Comparison of ENCODE assay signal across 8 cellular contexts in genomic region chr7:25093268-25093802, GRCh38. TPM values are rescaled to one million over a fixed set of nuclear protein-coding genes. Genes with fewer than 3 reads are reported as not detected.
A peak's percentile ranks its signal among the peaks of the same experiment; 100 is the strongest.
DNase-seq lines count a peak whose midpoint lies in the region; ATAC-seq and TF ChIP-seq lines count a peak whose summit lies in the region.

No MANE protein-coding gene starts in this region.

- TF ChIP-seq CTCF in adrenal gland (IDR thresholded peaks at IDR 0.05) (peak; percentile 17 to 65 (median 47)), hepatocyte (IDR thresholded peaks at IDR 0.05; ENCODE audit: poor library complexity) (peak; percentile 73), smooth muscle cell (IDR thresholded peaks at IDR 0.05; ENCODE audit: borderline replicate concordance, insufficient read depth, poor library complexity, severe bottlenecking) (peak; percentile 89)

- H3K36me3 Mint-ChIP-seq in T-helper 17 cell (ENCODE audit: low read depth): peaks cover 2% of the 10 kb centered on the region

- no peak overlapping the region for H2AFZ ChIP-seq in hepatocyte
- no peak overlapping the region for H2AFZ ChIP-seq in smooth muscle cell (ENCODE audit: low read depth)

- WGBS in adrenal gland, 4 donors: 23 to 51% (median 47%) methylated on average over 3 of the region's 3 CpGs
- WGBS in hepatocyte (ENCODE audit: low lambda C conversion rate, missing lambda C conversion rate): 55% methylated on average over 3 of the region's 3 CpGs
- WGBS in smooth muscle cell (ENCODE audit: low lambda C conversion rate): 59% methylated on average over 3 of the region's 3 CpGs

- no peaks in the 10 kb centered on the region for H3K9me2 ChIP-seq in hepatocyte (replicated peaks; ENCODE audit: insufficient read depth)

- no peak for TF ChIP-seq POLR2A in adrenal gland (IDR thresholded peaks at IDR 0.05)

- H4K20me1 ChIP-seq in hepatocyte (ENCODE audit: insufficient read depth, poor library complexity, severe bottlenecking) (no peaks in the 10 kb centered on the region), smooth muscle cell (ENCODE audit: low read depth) (no peaks in the 10 kb centered on the region)

- H3K27me3 Mint-ChIP-seq in T-helper 17 cell: no peaks in the 10 kb centered on the region

- H3K4me2 ChIP-seq in hepatocyte (no peak overlapping the region), smooth muscle cell (no peak overlapping the region)

- intact Hi-C loops in adrenal gland (cut with DNase I): no loop called here

- no peak overlapping the region for H3K9ac ChIP-seq in smooth muscle cell (ENCODE audit: low read depth)

- peak; percentile 34 for DNase-seq in GDM1 (lab: John Stamatoyannopoulos, UW)
- DNase-seq in H7: peak; percentile 82
- DNase-seq in NCI-H1048 (lab: John Stamatoyannopoulos, UW): peak; percentile 50
- DNase-seq in T-helper 17 cell: peak; percentile 53 to 74 (median 57)
- peak; percentile 55 to 80 (median 62) for DNase-seq in adrenal gland
- peak; percentile 85 for DNase-seq in hepatocyte (ENCODE audit: low spot score)
- DNase-seq in smooth muscle cell (lab: John Stamatoyannopoulos, UW; ENCODE audit: unreplicated experiment): peak; percentile 37

- H3K27ac ChIP-seq in adrenal gland (no peak overlapping the region), hepatocyte (no peak overlapping the region), smooth muscle cell (ENCODE audit: low read depth) (no peak overlapping the region)

- no peaks in the 10 kb centered on the region for H3K9me3 ChIP-seq in T-helper 17 cell (ENCODE audit: control insufficient read depth, low read length, poor library complexity, severe bottlenecking)
- no peaks in the 10 kb centered on the region for H3K9me3 ChIP-seq in adrenal gland (replicated peaks in 1 of 3)
- H3K9me3 ChIP-seq in hepatocyte (ENCODE audit: low read depth): no peaks in the 10 kb centered on the region
- no peaks in the 10 kb centered on the region for H3K9me3 ChIP-seq in smooth muscle cell (replicated peaks; ENCODE audit: low read depth)

- H3F3A ChIP-seq in smooth muscle cell (ENCODE audit: low read depth): no peaks in the 10 kb centered on the region

- no peaks in the 10 kb centered on the region for H3K79me2 ChIP-seq in hepatocyte
- H3K79me2 ChIP-seq in smooth muscle cell (ENCODE audit: low read depth): no peaks in the 10 kb centered on the region

- no peak overlapping the region for H3K4me3 ChIP-seq in H7 (ENCODE audit: insufficient read depth, low read depth, low read length)
- H3K4me3 ChIP-seq in adrenal gland: no peak overlapping the region
- no peak overlapping the region for H3K4me3 ChIP-seq in hepatocyte
- no peak overlapping the region for H3K4me3 ChIP-seq in smooth muscle cell

- no peaks in the 10 kb centered on the region for H3K36me3 ChIP-seq in H7 (replicated peaks; ENCODE audit: control insufficient read depth, insufficient read depth, low read length)
- no peaks in the 10 kb centered on the region for H3K36me3 ChIP-seq in adrenal gland (replicated peaks in 1 of 2)
- no peaks in the 10 kb centered on the region for H3K36me3 ChIP-seq in hepatocyte (replicated peaks; ENCODE audit: insufficient read depth, low read depth)
- no peaks in the 10 kb centered on the region for H3K36me3 ChIP-seq in smooth muscle cell (ENCODE audit: low read depth)

- H3K27ac Mint-ChIP-seq in T-helper 17 cell: no peak overlapping the region

- ATAC-seq in T-helper 17 cell: peak; percentile 90
- no peak for ATAC-seq in GM18907 (IDR thresholded peaks at IDR 0.05; ENCODE audit: unreplicated experiment)

- H3K27me3 ChIP-seq in H7 (ENCODE audit: control insufficient read depth, insufficient read depth, low read length) (no peaks in the 10 kb centered on the region), adrenal gland (no peaks in the 10 kb centered on the region), hepatocyte (no peaks in the 10 kb centered on the region), smooth muscle cell (ENCODE audit: low read depth) (no peaks in the 10 kb centered on the region)

- no peak overlapping the region for H3K4me3 Mint-ChIP-seq in T-helper 17 cell

- H3K4me1 Mint-ChIP-seq in T-helper 17 cell: peaks cover 12% of the 10 kb centered on the region

- H3K4me1 ChIP-seq in adrenal gland (replicated peaks in 1 of 2) (no peaks in the 10 kb centered on the region), hepatocyte (ENCODE audit: insufficient read depth) (no peaks in the 10 kb centered on the region), smooth muscle cell (ENCODE audit: low read depth) (no peaks in the 10 kb centered on the region)

RNA-seq across cellular contexts. Expression of gene CYCS, which starts 31.7 kb away (rescaled TPM):
- 115 and 121 TPM in 2 replicates for total RNA-seq in H7 (2014; rRNA removed; shearing (Covaris generic))
- total RNA-seq in T-helper 17 cell: 100 to 1,000 TPM; 141 to 143 TPM
- 100 to 1,000 TPM in 1 of 8 donors, 10 to 100 TPM in 7; 15.0 to 173 (median 53.0) TPM for total RNA-seq in adrenal gland
- polyA plus RNA-seq in adrenal gland: 100 to 1,000 TPM in 1 of 3 donors, 10 to 100 TPM in 2; 31.0 to 241 (median 32.4) TPM
- total RNA-seq in hepatocyte: 78.7 and 91.3 TPM in 2 replicates
- 129 and 155 TPM in 2 replicates for polyA plus RNA-seq in hepatocyte
- total RNA-seq in smooth muscle cell: 80.8 and 100 TPM in 2 replicates
- polyA plus RNA-seq in smooth muscle cell: 145 and 154 TPM in 2 replicates

Comparison
In these comparisons a context has a peak if more than half of its experiments do, and no peak if none do; other contexts are left out.
1. DNase-seq: peak in every context shown above with its lines; median percentile 85 in hepatocyte; 82 in H7; 62 in adrenal gland; 57 in T-helper 17 cell; 50 in NCI-H1048; 37 in smooth muscle cell; 34 in GDM1.